ENCODE assay signal across 8 cellular contexts in the genomic region with DNA sequence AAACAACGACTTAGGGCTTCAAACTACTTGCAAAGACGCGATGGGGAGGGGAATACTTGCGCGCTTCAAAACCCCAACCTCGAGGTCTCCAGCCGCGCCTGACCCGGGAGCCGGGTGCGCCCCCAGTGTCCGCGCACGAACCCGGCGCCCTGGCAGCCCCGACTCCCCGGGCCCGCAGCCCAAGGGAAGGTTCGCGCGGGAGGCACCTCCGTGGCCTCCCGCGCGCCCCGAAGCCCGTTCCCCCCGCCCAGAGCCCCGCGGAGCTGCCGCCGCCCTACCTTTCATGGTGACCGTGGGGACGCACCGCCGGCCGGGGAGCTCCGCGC. TPM values are rescaled to one million over a fixed set of nuclear protein-coding genes. Genes with fewer than 3 reads are reported as not detected.
A peak's percentile ranks its signal among the peaks of the same experiment; 100 is the strongest.
DNase-seq lines count a peak whose midpoint lies in the region; ATAC-seq and TF ChIP-seq lines count a peak whose summit lies in the region.

No MANE protein-coding gene starts in this region.

- H3K27me3 Mint-ChIP-seq in chondrocyte (ENCODE audit: low read depth), result no peaks in the 10 kb centered on the region

- POLR2A ChIA-PET in HEK293 (lab: Yijun Ruan, JAX), result no interaction called here

- CTCF ChIA-PET in HEK293 (lab: Yijun Ruan, JAX), result interaction anchor here (0.5 to 1.5 kb wide), 5 partner anchors 9 to 310 kb away, joined by 3 to 5 read pairs (median 3); no protein-coding TSS in a partner anchor

- DNase-seq in chondrocyte (ENCODE audit: low spot score), result no peak
- no peak for DNase-seq in left lung
- DNase-seq in D341Med (ENCODE audit: low spot score), result no peak
- DNase-seq in hepatic stellate cell (ENCODE audit: low spot score), result no peak

- intact Hi-C loops in left lung (cut with DNase I), result loop anchor here in 1 of 2 donors (10.0 kb wide), 1 partner anchor 95 kb away; a partner anchor contains a TSS

- H3K27me3 ChIP-seq in left lung (peaks cover 4 to 58% of the 10 kb centered on the region in 2 donors), subcutaneous abdominal adipose tissue (ENCODE audit: control insufficient read depth in 5 of 5, insufficient read depth in 4 of 5, low read length in 5 of 5) (peaks cover 13 to 24% (median 20%) of the 10 kb centered on the region in 5 donors)

- no peaks in the 10 kb centered on the region for H3K9me3 Mint-ChIP-seq in chondrocyte (ENCODE audit: low read depth)

- peak; percentile 27 for ATAC-seq in left lung
- ATAC-seq in HG03354 (IDR thresholded peaks at IDR 0.05; ENCODE audit: poor library complexity, severe bottlenecking, unreplicated experiment), result no peak
- no peak for ATAC-seq in GM19395 (IDR thresholded peaks at IDR 0.05; ENCODE audit: unreplicated experiment)

- H3K27ac Mint-ChIP-seq in chondrocyte (ENCODE audit: unreplicated experiment), result no peak overlapping the region

- H3K9me3 ChIP-seq in HEK293 (ENCODE audit: control insufficient read depth, insufficient read depth, low read depth, low read length), result no peaks in the 10 kb centered on the region
- no peaks in the 10 kb centered on the region for H3K9me3 ChIP-seq in left lung
- H3K9me3 ChIP-seq in subcutaneous abdominal adipose tissue (ENCODE audit: control insufficient read depth in 5 of 5, low read length in 5 of 5), result no peaks in the 10 kb centered on the region

- H3K4me3 ChIP-seq in HEK293 (ENCODE audit: low read depth, low read length) (peak overlapping the region; percentile 32), left lung (peak overlapping the region; percentile 46 to 48), subcutaneous abdominal adipose tissue (ENCODE audit: low read depth in 1 of 5, low read length in 5 of 5) (peak overlapping the region in 4 of 5 donors; percentile 62 to 69 (median 68))

- peak overlapping the region; percentile 63; the same call in 1 of the 2 replicates for H3K27ac ChIP-seq in HEK293 (ENCODE audit: extremely low read depth, low read depth, low read length)
- peak overlapping the region in 1 of 2 donors; percentile 19 for H3K27ac ChIP-seq in left lung
- no peak overlapping the region for H3K27ac ChIP-seq in subcutaneous abdominal adipose tissue (ENCODE audit: low read depth, low read length)

- H3K4me1 ChIP-seq in HEK293 (ENCODE audit: control insufficient read depth, insufficient read depth, low read length) (peaks cover 9% of the 10 kb centered on the region), left lung (peaks cover 2 to 21% of the 10 kb centered on the region in 2 donors), subcutaneous abdominal adipose tissue (ENCODE audit: control insufficient read depth in 5 of 5, insufficient read depth in 5 of 5, low read length in 5 of 5) (peaks cover 0 to 28% (median 15%) of the 10 kb centered on the region in 5 donors)

- TF ChIP-seq CTCF in HEK293 (tag by site-specific recombination; IDR thresholded peaks at IDR 0.05) (no peak), chondrocyte (IDR thresholded peaks at IDR 0.05) (peak; percentile 39), left lung (IDR thresholded peaks at IDR 0.05) (peak in 1 of 2 donors; percentile 19)

- no peaks in the 10 kb centered on the region for H3K36me3 Mint-ChIP-seq in chondrocyte (ENCODE audit: low read depth)

- H3K36me3 ChIP-seq in HEK293 (ENCODE audit: control insufficient read depth in 2 of 2, insufficient read depth in 1 of 2, low read length in 2 of 2) (no peaks in the 10 kb centered on the region), left lung (no peaks in the 10 kb centered on the region), subcutaneous abdominal adipose tissue (ENCODE audit: control insufficient read depth in 5 of 5, insufficient read depth in 5 of 5, low read length in 5 of 5) (no peaks in the 10 kb centered on the region)

- peak overlapping the region in 2 of 5 donors; percentile 37 to 56 for H3K9ac ChIP-seq in subcutaneous abdominal adipose tissue (ENCODE audit: low read length in 5 of 5)

- H3K4me1 Mint-ChIP-seq in chondrocyte (ENCODE audit: low read depth), result peaks cover 24% of the 10 kb centered on the region

- peak overlapping the region; percentile 79 for H3K4me3 Mint-ChIP-seq in chondrocyte (ENCODE audit: unreplicated experiment)

TF ChIP-seq in HEK293, 187 proteins besides CTCF, POLR2A, EP300 and RAD21:
- TF ChIP-seq ZNF146 (tag by site-specific recombination; IDR thresholded peaks at IDR 0.05) (no peak), ZSCAN30 (tag by site-specific recombination; IDR thresholded peaks at IDR 0.05) (0 out of 2 replicates have a peak, but pooled peaks have one; percentile 9)
- TF ChIP-seq, protein P1, sequence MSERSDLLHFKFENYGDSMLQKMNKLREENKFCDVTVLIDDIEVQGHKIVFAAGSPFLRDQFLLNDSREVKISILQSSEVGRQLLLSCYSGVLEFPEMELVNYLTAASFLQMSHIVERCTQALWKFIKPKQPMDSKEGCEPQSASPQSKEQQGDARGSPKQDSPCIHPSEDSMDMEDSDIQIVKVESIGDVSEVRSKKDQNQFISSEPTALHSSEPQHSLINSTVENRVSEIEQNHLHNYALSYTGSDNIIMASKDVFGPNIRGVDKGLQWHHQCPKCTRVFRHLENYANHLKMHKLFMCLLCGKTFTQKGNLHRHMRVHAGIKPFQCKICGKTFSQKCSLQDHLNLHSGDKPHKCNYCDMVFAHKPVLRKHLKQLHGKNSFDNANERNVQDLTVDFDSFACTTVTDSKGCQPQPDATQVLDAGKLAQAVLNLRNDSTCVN (tag by site-specific recombination; optimal IDR thresholded peaks at IDR 0.05), result peak; percentile 51

RNA-seq across cellular contexts. Expression of a gene that starts 0.3 kb away (rescaled TPM):
- total RNA-seq in chondrocyte (2.1 to 17.8 TPM (median 2.2 TPM) in 3 replicates), left lung (10 to 100 TPM; 32.9 to 45.2 TPM)
